20 cellular contexts compared by ENCODE assay signal in genomic region chr11:126512741-126513715, GRCh38.
"Had no signal": no experiment of that assay in that cellular context is flagged by ENCODE, and none has a peak within 500 bp of the region (broad histone marks: within the 10 kb centered on the region; RNA-seq: fewer than 3 reads in every experiment).

No MANE protein-coding gene starts in this region.

- H3K4me3 Mint-ChIP-seq: effector memory CD8-positive, alpha-beta T cell; naive thymus-derived CD4-positive, alpha-beta T cell; stimulated activated effector memory CD8-positive, alpha-beta T cell treated with anti-CD3 and anti-CD28 coated beads, Interleukin-12 subunit alpha, Interleukin-12 subunit beta, amount 100 ng/mL, for 72 hours had no signal

- H3K9me3 ChIP-seq: esophagus squamous epithelium, ovary, suprapubic skin, thyroid gland, upper lobe of left lung, vagina had no signal

- H3K36me3 ChIP-seq: esophagus squamous epithelium, ovary, suprapubic skin, thyroid gland, upper lobe of left lung, vagina had no signal

- H3K27ac ChIP-seq: esophagus squamous epithelium, hepatocyte, ovary, suprapubic skin, thyroid gland, upper lobe of left lung, vagina had no signal

- H3K4me1 Mint-ChIP-seq: naive thymus-derived CD4-positive, alpha-beta T cell had no signal

- H3K4me3 ChIP-seq: esophagus squamous epithelium, hepatocyte, ovary, smooth muscle cell, suprapubic skin, thyroid gland, upper lobe of left lung, vagina had no signal

- H3K4me2 ChIP-seq: hepatocyte, smooth muscle cell had no signal

- DNase-seq: effector memory CD8-positive, alpha-beta T cell; esophagus squamous epithelium; foreskin fibroblast; head of caudate nucleus; kidney; left colon; naive thymus-derived CD4-positive, alpha-beta T cell; ovary; right cardiac atrium; stimulated activated CD4-positive, alpha-beta T cell treated with anti-CD3 and anti-CD28 coated beads, Interleukin-4, amount 100 ng/mL, for 1 hour; stimulated activated CD8-positive, alpha-beta memory T cell treated with anti-CD3 and anti-CD28 coated beads, Interleukin-4, amount 100 ng/mL, for 48 hours; stimulated activated naive CD8-positive, alpha-beta T cell treated with anti-CD3 and anti-CD28 coated beads, Interleukin-15, Interleukin-2, amounts not matched to agents 100 U/mL and 50 U/mL, for 24 hours; thyroid gland; upper lobe of left lung had no signal

- H2AFZ ChIP-seq: hepatocyte had no signal

- H3K9me3 Mint-ChIP-seq: effector memory CD8-positive, alpha-beta T cell; stimulated activated effector memory CD8-positive, alpha-beta T cell treated with anti-CD3 and anti-CD28 coated beads, Interleukin-12 subunit alpha, Interleukin-12 subunit beta, amount 100 ng/mL, for 72 hours had no signal

- H3K79me2 ChIP-seq: hepatocyte had no signal

- H3K27me3 ChIP-seq: ovary, thyroid gland, upper lobe of left lung, vagina had no signal

- H3K27ac Mint-ChIP-seq: naive thymus-derived CD4-positive, alpha-beta T cell; progenitor cell of endocrine pancreas; stimulated activated effector memory CD8-positive, alpha-beta T cell treated with anti-CD3 and anti-CD28 coated beads, Interleukin-12 subunit alpha, Interleukin-12 subunit beta, amount 100 ng/mL, for 72 hours had no signal

- H3K4me1 ChIP-seq: esophagus squamous epithelium, suprapubic skin, thyroid gland, upper lobe of left lung, vagina had no signal

- H3K36me3 Mint-ChIP-seq: naive thymus-derived CD4-positive, alpha-beta T cell had no signal
